Comparison of ENCODE assay signal across 8 cellular contexts in the genomic region with DNA sequence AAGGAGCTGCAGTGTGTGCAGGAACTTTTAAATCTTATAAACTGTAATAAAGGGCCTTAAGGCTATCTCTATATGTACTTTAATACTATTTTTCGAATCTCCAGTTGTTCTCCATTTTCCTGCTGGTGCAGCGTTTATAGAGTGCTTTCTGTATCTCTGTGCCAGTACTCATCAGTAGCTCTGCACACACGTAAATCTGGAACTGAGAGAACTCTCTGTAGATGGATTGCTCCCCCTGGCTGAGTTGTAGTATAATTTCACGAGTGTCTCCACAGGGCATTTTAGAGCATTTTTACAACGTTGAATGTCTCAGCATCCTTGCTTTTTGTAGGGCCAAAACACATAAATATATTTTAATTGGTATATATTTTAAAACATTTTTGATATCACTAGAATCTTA.
DNase-seq lines count a peak whose midpoint lies in the region; ATAC-seq and TF ChIP-seq lines count a peak whose summit lies in the region.

No MANE protein-coding gene starts in this region.

- no peak for TF ChIP-seq EP300 in upper lobe of left lung (IDR thresholded peaks at IDR 0.05)

- H4K20me1 ChIP-seq in OCI-LY3 (ENCODE audit: insufficient read depth, low read length) = no peaks in the 10 kb centered on the region

- no peaks in the 10 kb centered on the region for H3K27me3 ChIP-seq in OCI-LY3 (ENCODE audit: low read depth, low read length)
- H3K27me3 ChIP-seq in upper lobe of left lung = no peaks in the 10 kb centered on the region

- no peak overlapping the region for H3K4me3 Mint-ChIP-seq in activated naive CD4-positive, alpha-beta T cell treated with anti-CD3 and anti-CD28 coated beads for 36 hours

- H3K27ac Mint-ChIP-seq in activated naive CD4-positive, alpha-beta T cell treated with anti-CD3 and anti-CD28 coated beads for 36 hours = no peak overlapping the region

- H3K79me2 ChIP-seq in OCI-LY3 (ENCODE audit: low read length) = no peaks in the 10 kb centered on the region

- H3K27ac ChIP-seq in OCI-LY3 (ENCODE audit: low read length) (no peak overlapping the region), upper lobe of left lung (no peak overlapping the region)

- peak; percentile 4 for TF ChIP-seq CTCF in GM10248 (IDR thresholded peaks at IDR 0.05; ENCODE audit: control extremely low read depth, extremely low read depth, low read depth, missing control alignments)
- peak; percentile 45 for TF ChIP-seq CTCF in OCI-LY3 (IDR thresholded peaks at IDR 0.05; ENCODE audit: low read depth, low read length)
- peak in 1 of 6 experiments; percentile 14 for TF ChIP-seq CTCF in upper lobe of left lung (IDR thresholded peaks at IDR 0.05)

- TF ChIP-seq POLR2A in upper lobe of left lung (IDR thresholded peaks at IDR 0.05) = no peak

- H3K4me1 ChIP-seq in OCI-LY3 (ENCODE audit: low read length) (no peaks in the 10 kb centered on the region), upper lobe of left lung (no peaks in the 10 kb centered on the region)

- no peak overlapping the region for H2AFZ ChIP-seq in OCI-LY3 (ENCODE audit: low read depth, low read length)

- no peaks in the 10 kb centered on the region for H3K9me3 Mint-ChIP-seq in activated naive CD4-positive, alpha-beta T cell treated with anti-CD3 and anti-CD28 coated beads for 36 hours

- POLR2A ChIA-PET in GM10248 (lab: Yijun Ruan, JAX) = no interaction called here

- ATAC-seq in upper lobe of left lung (ENCODE audit: low FRiP score in 2 of 2) = no peak

- WGBS in upper lobe of left lung, 2 donors = 28 to 30% methylated on average over 5 of the region's 5 CpGs

- H3K9me3 ChIP-seq in OCI-LY3 (ENCODE audit: insufficient read depth, low read length) = no peaks in the 10 kb centered on the region
- no peaks in the 10 kb centered on the region for H3K9me3 ChIP-seq in upper lobe of left lung

- H3K27me3 Mint-ChIP-seq in activated naive CD4-positive, alpha-beta T cell treated with anti-CD3 and anti-CD28 coated beads for 36 hours (ENCODE audit: low read depth) = no peaks in the 10 kb centered on the region

- intact Hi-C loops in head of caudate nucleus (cut with DNase I) = no loop called here
- intact Hi-C loops in activated naive CD4-positive, alpha-beta T cell treated with anti-CD3 and anti-CD28 coated beads for 36 hours (cut with micrococcal nuclease) = no loop called here

- CTCF ChIA-PET in GM10248 (lab: Yijun Ruan, JAX) = interaction anchor here (1.0 to 2.0 kb wide), 5 partner anchors 8 to 510 kb away, joined by 3 to 11 read pairs (median 5); no protein-coding TSS in a partner anchor
- CTCF ChIA-PET in activated naive CD4-positive, alpha-beta T cell treated with anti-CD3 and anti-CD28 coated beads for 36 hours (lab: Charles Lee) = interaction anchor here (0.6 kb wide), 1 partner anchor 840 kb away, joined by 4 read pairs; no protein-coding TSS in a partner anchor

- peak overlapping the region; percentile 36 for H3K4me2 ChIP-seq in OCI-LY3 (ENCODE audit: low read length)

- DNase-seq in GM10248 (ENCODE audit: extremely low spot score) (no peak), head of caudate nucleus (peak in 25 of 42 donors; percentile 8 to 74 (median 37)), HK-2 (ENCODE audit: unreplicated experiment) (no peak), upper lobe of left lung (no peak)
- DNase-seq in Jurkat, Clone E6-1 (ENCODE audit: low read depth, low spot score) = peak; percentile 4
- no peak for DNase-seq in activated naive CD4-positive, alpha-beta T cell treated with anti-CD3 and anti-CD28 coated beads for 36 hours
- DNase-seq in stimulated activated CD4-positive, alpha-beta T cell treated with anti-CD3 and anti-CD28 coated beads, Interleukin-4, amount 100 ng/mL, for 1 hour = no peak

- no peak overlapping the region for H3K4me3 ChIP-seq in Jurkat, Clone E6-1 (ENCODE audit: low read length)
- H3K4me3 ChIP-seq in OCI-LY3 (ENCODE audit: low read length) (peak overlapping the region; percentile 29; the same call in 1 of the 2 replicates), upper lobe of left lung (no peak overlapping the region)

- H3K36me3 ChIP-seq in OCI-LY3 (replicated peaks; ENCODE audit: low read depth, low read length) = no peaks in the 10 kb centered on the region
- no peaks in the 10 kb centered on the region for H3K36me3 ChIP-seq in upper lobe of left lung

- H3K36me3 Mint-ChIP-seq in activated naive CD4-positive, alpha-beta T cell treated with anti-CD3 and anti-CD28 coated beads for 36 hours (ENCODE audit: low read depth) = no peaks in the 10 kb centered on the region

- H3K9ac ChIP-seq in OCI-LY3 (ENCODE audit: low read length) = no peak overlapping the region

- H3K4me1 Mint-ChIP-seq in activated naive CD4-positive, alpha-beta T cell treated with anti-CD3 and anti-CD28 coated beads for 36 hours (ENCODE audit: low read depth) = no peaks in the 10 kb centered on the region

Comparison
In these comparisons a context has a peak if more than half of its experiments do, and no peak if none do; other contexts are left out.
1. DNase-seq: peak in Jurkat, Clone E6-1 (single experiment) and head of caudate nucleus (25 of 42); none in GM10248 (single experiment), HK-2 (single experiment), activated naive CD4-positive, alpha-beta T cell treated with anti-CD3 and anti-CD28 coated beads for 36 hours (single experiment), stimulated activated CD4-positive, alpha-beta T cell treated with anti-CD3 and anti-CD28 coated beads, Interleukin-4, amount 100 ng/mL, for 1 hour (single experiment) and upper lobe of left lung (0 of 2).